8 cellular contexts compared by ENCODE assay signal in the genomic region with DNA sequence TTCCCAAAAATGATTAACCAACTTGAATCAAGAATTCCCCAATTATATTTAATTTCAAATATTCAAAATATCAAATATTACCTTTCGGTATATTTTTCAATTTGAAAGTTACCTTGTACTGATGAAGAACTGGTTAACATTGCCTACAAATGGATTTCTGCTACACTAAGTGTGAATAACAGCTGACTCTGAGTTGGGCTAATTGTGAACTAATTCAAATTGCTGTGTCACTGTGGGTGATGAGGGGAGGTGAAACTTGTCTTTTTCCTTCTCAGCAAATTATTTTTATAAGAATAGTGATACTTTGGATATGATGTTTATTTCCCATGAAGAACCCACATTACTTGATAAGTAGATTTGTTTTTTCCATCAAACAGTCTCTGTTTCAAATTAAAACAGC.
"Had no signal": no experiment of that assay in that cellular context is flagged by ENCODE, and none has a peak within 500 bp of the region (broad histone marks: within the 10 kb centered on the region; RNA-seq: fewer than 3 reads in every experiment).

No MANE protein-coding gene starts in this region.

- ATAC-seq: GM12878 had no signal

- FAIRE-seq: G401.6, GM12878, GM12891, GM12892, GM18507, GM19239 had no signal

- H3K4me3 ChIP-seq: GM12878 had no signal

- DNase-seq: GDM1, GF-D8 had no signal
